In the genomic region with DNA sequence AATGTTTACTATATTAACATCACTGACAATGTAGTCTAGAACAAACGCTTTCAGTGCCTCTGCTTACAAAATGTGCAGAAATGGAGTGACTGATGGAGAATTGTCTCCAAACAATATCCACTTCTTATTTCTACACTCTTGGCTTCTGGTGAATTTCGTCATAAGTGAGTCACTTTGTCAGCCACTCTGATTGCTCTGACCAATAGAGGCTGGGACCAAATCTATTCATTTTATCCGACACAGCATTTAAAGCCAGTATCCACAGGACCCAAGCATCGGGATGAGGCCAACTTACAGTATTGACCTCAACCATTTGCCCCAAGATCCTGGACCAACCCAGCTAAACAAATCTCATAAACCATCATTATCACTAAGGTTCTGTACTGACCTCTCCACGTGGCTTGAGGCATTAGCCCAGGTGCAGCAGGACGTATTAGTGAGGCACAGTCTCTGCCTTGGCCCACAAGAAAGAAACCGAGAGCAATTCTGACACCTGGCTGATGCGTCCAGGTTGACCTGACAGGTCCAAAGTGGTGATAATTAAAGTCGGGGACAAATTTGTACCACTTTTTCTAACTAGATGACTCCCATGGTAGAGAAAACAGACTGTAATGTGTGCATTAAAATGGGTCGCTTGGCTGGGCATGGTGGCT, we compare ENCODE assay signal across 25 cellular contexts.
"Had no signal": no experiment of that assay in that cellular context is flagged by ENCODE, and none has a peak within 500 bp of the region (broad histone marks: within the 10 kb centered on the region; RNA-seq: fewer than 3 reads in every experiment).

No MANE protein-coding gene starts in this region.

- H3K27me3 ChIP-seq: cardiac muscle cell, gastroesophageal sphincter, neutrophil, ovary, upper lobe of left lung had no signal

- H3K4me3 ChIP-seq: cardiac muscle cell, gastroesophageal sphincter, ovary, psoas muscle, upper lobe of left lung had no signal

- FAIRE-seq: endometrium, islet of Langerhans had no signal

- H3K36me3 ChIP-seq: cardiac muscle cell, gastroesophageal sphincter, neutrophil, ovary, upper lobe of left lung had no signal

- ATAC-seq: activated T-cell treated with anti-CD3 and anti-CD28 coated beads, Interleukin-2, amount 50 U/mL, for 72 hours; gastroesophageal sphincter; left cardiac atrium; natural killer cell treated with Interleukin-12 subunit alpha and Interleukin-12 subunit beta and Interleukin-15 and Interleukin-18, amount 100 ng/mL, for 72 hours; psoas muscle; right cardiac atrium; T-helper 17 cell had no signal

- DNase-seq: activated CD4-positive, alpha-beta memory T cell treated with anti-CD3 and anti-CD28 coated beads for 36 hours; activated CD4-positive, alpha-beta T cell treated with anti-CD3 and anti-CD28 coated beads for 4 hours; activated CD4-positive, CD25-positive, alpha-beta regulatory T cell; activated effector memory CD4-positive, alpha-beta T cell treated with Interleukin-2 at 50 U/mL for 16 hours; activated naive CD4-positive, alpha-beta T cell treated with anti-CD3 and anti-CD28 coated beads for 36 hours; activated naive CD8-positive, alpha-beta T cell treated with anti-CD3 and anti-CD28 coated beads, Interleukin-2, amount 10 ng/mL, durations not matched to agents 7 days and 5 days; activated T-cell treated with anti-CD3 and anti-CD28 coated beads, Interleukin-2, amount 50 U/mL, for 72 hours; effector CD4-positive, alpha-beta T cell; erythroblast; head of caudate nucleus; hypothalamus; left cardiac atrium; ovary; psoas muscle; right cardiac atrium; stimulated activated CD4-positive, alpha-beta T cell treated with anti-CD3 and anti-CD28 coated beads, Interleukin-4, amount 100 ng/mL, for 24 hours; stimulated activated naive CD4-positive, alpha-beta T cell treated with Interleukin-2 at 50 U/mL for 16 hours; T-helper 17 cell; upper lobe of left lung had no signal
